Comparison of ENCODE assay signal across 8 cellular contexts in genomic region chr3:179069762-179070390, GRCh38. TPM values are rescaled to one million over a fixed set of nuclear protein-coding genes. Genes with fewer than 3 reads are reported as not detected.
DNase-seq lines count a peak whose midpoint lies in the region; ATAC-seq and TF ChIP-seq lines count a peak whose summit lies in the region.

No MANE protein-coding gene starts in this region.

- H3K36me3 ChIP-seq in PC-9 (ENCODE audit: low read depth), result no peaks in the 10 kb centered on the region

- H3K36me3 Mint-ChIP-seq in activated CD8-positive, alpha-beta memory T cell treated with anti-CD3 and anti-CD28 coated beads, Interleukin-2, amount 10 ng/mL, durations not matched to agents 7 days and 5 days, result peaks cover 24% of the 10 kb centered on the region

- no peak overlapping the region for H2AFZ ChIP-seq in PC-9

- TF ChIP-seq CTCF in PC-9 (conservative IDR thresholded peaks at IDR 0.05) (no peak), epithelial cell of esophagus (IDR thresholded peaks at IDR 0.05; ENCODE audit: insufficient read depth, low read depth, low read length, missing control alignments) (no peak), lower leg skin (IDR thresholded peaks at IDR 0.05) (no peak)

- peak overlapping the region; percentile 98; the same call in 1 of the 2 replicates for H3K4me2 ChIP-seq in PC-9

- no peaks in the 10 kb centered on the region for H3K9me3 ChIP-seq in PC-9 (ENCODE audit: insufficient read depth, low read depth)

- no peak for TF ChIP-seq POLR2A in lower leg skin (IDR thresholded peaks at IDR 0.05)

- peak overlapping the region; percentile 62 for H3K4me3 Mint-ChIP-seq in activated CD8-positive, alpha-beta memory T cell treated with anti-CD3 and anti-CD28 coated beads, Interleukin-2, amount 10 ng/mL, durations not matched to agents 7 days and 5 days
- H3K4me3 Mint-ChIP-seq in stimulated activated naive CD8-positive, alpha-beta T cell treated with anti-CD3 and anti-CD28 coated beads, Interleukin-15, amount 100 ng/mL, for 72 hours, result peak overlapping the region; percentile 31 to 58

- no peaks in the 10 kb centered on the region for H3K9me2 ChIP-seq in PC-9 (ENCODE audit: insufficient read depth)

- H3K4me3 ChIP-seq in PC-9, result no peak overlapping the region
- H3K4me3 ChIP-seq in epithelial cell of esophagus (ENCODE audit: low read length), result peak overlapping the region; percentile 88
- no peak overlapping the region for H3K4me3 ChIP-seq in lower leg skin (ENCODE audit: low read depth, poor library complexity, severe bottlenecking)

- H3F3A ChIP-seq in PC-9 (ENCODE audit: insufficient read depth, low read depth), result no peaks in the 10 kb centered on the region

- H3K27ac Mint-ChIP-seq in activated CD8-positive, alpha-beta memory T cell treated with anti-CD3 and anti-CD28 coated beads, Interleukin-2, amount 10 ng/mL, durations not matched to agents 7 days and 5 days, result peak overlapping the region; percentile 59
- peak overlapping the region in 1 of 2 donors; percentile 78 for H3K27ac Mint-ChIP-seq in stimulated activated naive CD8-positive, alpha-beta T cell treated with anti-CD3 and anti-CD28 coated beads, Interleukin-15, amount 100 ng/mL, for 72 hours

- no peak for ATAC-seq in activated CD8-positive, alpha-beta memory T cell treated with anti-CD3 and anti-CD28 coated beads, Interleukin-2, amount 10 ng/mL, durations not matched to agents 7 days and 5 days
- ATAC-seq in stimulated activated naive CD8-positive, alpha-beta T cell treated with anti-CD3 and anti-CD28 coated beads, Interleukin-15, amount 100 ng/mL, for 72 hours, result no peak

- intact Hi-C loops in PC-9 (cut with micrococcal nuclease; ENCODE audit: unreplicated experiment) (loop anchor here (1.0 to 2.0 kb wide), 3 partner anchors 77 to 489 kb away; no protein-coding TSS in a partner anchor), lower leg skin (cut with DNase I; ENCODE audit: low total_unique reads) (no loop called here)

- H3K4me1 ChIP-seq in PC-9 (replicated peaks; ENCODE audit: insufficient read depth), result peaks cover 19% of the 10 kb centered on the region

- BruUV-seq in PC-9 (replicated peaks; lab: Mats Ljungman, UMichigan), result TSS peak; percentile 21

- H3K27me3 ChIP-seq in PC-9 (ENCODE audit: insufficient read depth, low read depth), result no peaks in the 10 kb centered on the region

- CTCF ChIA-PET in activated CD8-positive, alpha-beta memory T cell treated with anti-CD3 and anti-CD28 coated beads, Interleukin-2, amount 10 ng/mL, durations not matched to agents 7 days and 5 days (lab: Charles Lee), result interaction anchor here (0.6 to 4.8 kb wide), 17 partner anchors 10 to 492 kb away, joined by 3 to 30 read pairs (median 4); partner anchors contain the start of genes PIK3CA and ZNF639
- CTCF ChIA-PET in PC-9 (lab: Charles Lee), result no interaction called here

- H3K79me2 ChIP-seq in PC-9 (ENCODE audit: low read depth), result 0 out of 2 replicates have a peak, but pooled peaks cover 4% of the 10 kb centered on the region

- no peaks in the 10 kb centered on the region for H3K27me3 Mint-ChIP-seq in activated CD8-positive, alpha-beta memory T cell treated with anti-CD3 and anti-CD28 coated beads, Interleukin-2, amount 10 ng/mL, durations not matched to agents 7 days and 5 days
- no peaks in the 10 kb centered on the region for H3K27me3 Mint-ChIP-seq in stimulated activated naive CD8-positive, alpha-beta T cell treated with anti-CD3 and anti-CD28 coated beads, Interleukin-15, amount 100 ng/mL, for 72 hours

- H3K27ac ChIP-seq in PC-9, result no peak overlapping the region

- POLR2A ChIA-PET in PC-9 (lab: Charles Lee; ENCODE audit: unreplicated experiment), result no interaction called here

- no peaks in the 10 kb centered on the region for H4K20me1 ChIP-seq in PC-9 (ENCODE audit: insufficient read depth)

- WGBS in lower leg skin, 2 donors, result 51 to 79% methylated on average over 1 of the region's 1 CpG

- DNase-seq in activated CD8-positive, alpha-beta memory T cell treated with anti-CD3 and anti-CD28 coated beads, Interleukin-2, amount 10 ng/mL, durations not matched to agents 7 days and 5 days, result no peak
- no peak for DNase-seq in activated CD8-positive, alpha-beta memory T cell treated with anti-CD3 and anti-CD28 coated beads, Interleukin-2, amount 50 U/mL, for 48 hours
- DNase-seq in PC-9 (no peak), epithelial cell of esophagus (ENCODE audit: low read depth) (peak; percentile 53), SKM-1 (lab: John Stamatoyannopoulos, UW; ENCODE audit: unreplicated experiment) (no peak), lower leg skin (ENCODE audit: low spot score in 2 of 2) (no peak), SHP77 treated with DMSO at 0.1 percent for 48 hours (lab: John Stamatoyannopoulos, UW) (no peak)
- DNase-seq in stimulated activated naive CD8-positive, alpha-beta T cell treated with anti-CD3 and anti-CD28 coated beads, Interleukin-15, amount 100 ng/mL, for 72 hours, result no peak

- H3K4me1 Mint-ChIP-seq in activated CD8-positive, alpha-beta memory T cell treated with anti-CD3 and anti-CD28 coated beads, Interleukin-2, amount 10 ng/mL, durations not matched to agents 7 days and 5 days, result peaks cover 36% of the 10 kb centered on the region
- peaks cover 40% of the 10 kb centered on the region for H3K4me1 Mint-ChIP-seq in stimulated activated naive CD8-positive, alpha-beta T cell treated with anti-CD3 and anti-CD28 coated beads, Interleukin-15, amount 100 ng/mL, for 72 hours

- H3K9me3 Mint-ChIP-seq in activated CD8-positive, alpha-beta memory T cell treated with anti-CD3 and anti-CD28 coated beads, Interleukin-2, amount 10 ng/mL, durations not matched to agents 7 days and 5 days (ENCODE audit: low read depth), result no peaks in the 10 kb centered on the region
- no peaks in the 10 kb centered on the region for H3K9me3 Mint-ChIP-seq in stimulated activated naive CD8-positive, alpha-beta T cell treated with anti-CD3 and anti-CD28 coated beads, Interleukin-15, amount 100 ng/mL, for 72 hours

RNA-seq across cellular contexts. Expression of gene ZMAT3, which starts 1.7 kb away (rescaled TPM):
- total RNA-seq in activated CD8-positive, alpha-beta memory T cell treated with anti-CD3 and anti-CD28 coated beads, Interleukin-2, amount 10 ng/mL, durations not matched to agents 7 days and 5 days, result 10 to 100 TPM; 14.1 to 15.1 TPM
- total RNA-seq in PC-9 (2021), result 5.9 and 7.2 TPM in 2 replicates
- 10 to 100 TPM in 2 of 4 donors, 1 to 10 TPM in 2; 6.3 to 11.2 (median 10.2) TPM for total RNA-seq in lower leg skin
